In genomic region chr5:160036884-160037283, GRCh38 we compare ENCODE assay signal across 23 cellular contexts.
"Had no signal": no experiment of that assay in that cellular context is flagged by ENCODE, and none has a peak within 500 bp of the region (broad histone marks: within the 10 kb centered on the region; RNA-seq: fewer than 3 reads in every experiment).

No MANE protein-coding gene starts in this region.

- DNase-seq: activated CD4-positive, alpha-beta T cell treated with anti-CD3 and anti-CD28 coated beads for 48 hours; activated CD4-positive, CD25-positive, alpha-beta regulatory T cell; activated CD8-positive, alpha-beta T cell treated with anti-CD3 and anti-CD28 coated beads, Interleukin-2, amount 10 ng/mL, durations not matched to agents 7 days and 5 days; dermis blood vessel endothelial cell; effector CD8-positive, alpha-beta T cell; left colon; lower lobe of right lung; mesendoderm; mucosa of descending colon; nephron progenitor cell; pancreas; small intestine; stimulated activated CD4-positive, alpha-beta T cell treated with anti-CD3 and anti-CD28 coated beads, Interleukin-2, amount 100 ng/mL, for 24 hours; stomach; SW 1271; T-helper 17 cell; trophoblast cell; uterus had no signal

- H3K9me3 ChIP-seq: lower lobe of right lung, mucosa of descending colon, pancreas, stomach, uterus had no signal

- H3K4me1 ChIP-seq: lower lobe of right lung, pancreas, stomach, uterus had no signal

- H3K36me3 ChIP-seq: uterus had no signal

- ATAC-seq: activated CD8-positive, alpha-beta T cell treated with anti-CD3 and anti-CD28 coated beads, Interleukin-2, amount 10 ng/mL, durations not matched to agents 7 days and 5 days; left colon; lower lobe of right lung; mucosa of descending colon; pancreas; sciatic nerve; stimulated activated memory B cell treated with anti-CD40 and anti-IgM and Interleukin-4, amounts not matched to agents 10 μg/mL and 1 μg/mL and 100 μg/mL, for 72 hours; T-helper 17 cell had no signal

- H3K27ac ChIP-seq: lower lobe of right lung, pancreas, stomach, uterus had no signal

- H3K27me3 ChIP-seq: pancreas, stomach, uterus had no signal

- FAIRE-seq: bronchial epithelial cell, frontal cortex, islet of Langerhans, pancreas, small intestine had no signal

- H3K4me3 ChIP-seq: lower lobe of right lung, mucosa of descending colon, pancreas, stomach, uterus had no signal
